Comparison of ENCODE assay signal across 9 cellular contexts in the genomic region with DNA sequence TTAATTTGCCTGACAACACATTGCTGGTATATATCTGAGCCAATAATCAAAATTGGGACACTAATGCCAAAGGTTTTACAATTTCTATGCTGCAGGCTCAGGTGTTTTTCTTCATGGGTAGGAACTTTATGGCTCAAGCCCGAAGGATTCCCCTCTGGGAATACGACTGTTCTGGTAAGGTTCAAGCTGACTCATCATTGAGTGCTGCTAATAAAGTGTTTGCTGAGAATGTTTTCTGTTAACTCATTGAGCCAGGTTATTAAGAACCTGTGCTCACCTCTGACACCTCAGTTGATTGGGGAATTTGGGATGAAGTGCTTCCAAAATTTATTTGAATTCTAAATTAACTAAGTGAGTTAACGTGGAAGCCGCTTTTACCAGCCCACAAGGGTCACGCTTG.
"Had no signal": no experiment of that assay in that cellular context is flagged by ENCODE, and none has a peak within 500 bp of the region (broad histone marks: within the 10 kb centered on the region; RNA-seq: fewer than 3 reads in every experiment).

No MANE protein-coding gene starts in this region.

- H3K27ac Mint-ChIP-seq: GM23338, H9, IgD-negative memory B cell had no signal

- H3K27ac ChIP-seq: HL-60 had no signal

- H3K4me3 ChIP-seq: GM23338 had no signal

- H3K4me1 Mint-ChIP-seq: GM23338, H9, IgD-negative memory B cell had no signal

- H2AFZ ChIP-seq: GM23338 had no signal

- FAIRE-seq: H1, H54, HepG2 had no signal

- ATAC-seq: GM23338, HepG2 had no signal

- DNase-seq: HCEC 1CT, KG1 had no signal

- H3K4me3 Mint-ChIP-seq: GM23338, H9, IgD-negative memory B cell had no signal

- H3K4me2 ChIP-seq: GM23338 had no signal
